9 cellular contexts compared by ENCODE assay signal in the genomic region with DNA sequence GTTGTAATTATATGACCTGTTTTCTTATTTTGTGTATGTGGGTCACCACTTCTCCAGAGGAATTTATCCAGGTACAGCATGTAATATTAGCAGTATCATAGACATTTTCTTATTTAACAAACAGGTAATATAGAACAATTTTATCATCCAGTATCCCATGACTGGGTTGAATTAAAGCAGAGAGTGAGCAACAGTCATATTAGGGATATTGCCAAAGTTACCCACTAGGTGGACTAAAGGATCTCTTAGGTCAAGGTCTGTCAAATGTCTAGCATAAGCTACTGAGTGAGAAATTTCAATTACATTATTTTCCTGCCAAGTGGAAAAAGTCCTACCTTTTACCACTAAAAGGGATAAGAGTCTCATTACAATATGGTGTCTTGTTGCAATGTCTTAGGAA.
A peak's percentile ranks its signal among the peaks of the same experiment; 100 is the strongest.
DNase-seq lines count a peak whose midpoint lies in the region; ATAC-seq and TF ChIP-seq lines count a peak whose summit lies in the region.
"Had no signal": no experiment of that assay in that cellular context is flagged by ENCODE, and none has a peak within 500 bp of the region (broad histone marks: within the 10 kb centered on the region; RNA-seq: fewer than 3 reads in every experiment).

No MANE protein-coding gene starts in this region.

- peak; percentile 49 for DNase-seq in NCI-H82 treated with DMSO at 0.1 percent for 48 hours (lab: John Stamatoyannopoulos, UW; ENCODE audit: unreplicated experiment)
- peak; percentile 20 for DNase-seq in fibroblast of villous mesenchyme (ENCODE audit: low read depth)
- DNase-seq in CD4-positive, alpha-beta T cell = no peak
- no peak for DNase-seq in lower leg skin (ENCODE audit: low spot score in 2 of 2)
- DNase-seq in activated T-cell treated with anti-CD3 and anti-CD28 coated beads, Interleukin-2, amount 50 U/mL, for 72 hours = no peak

- CTCF ChIA-PET in CD4-positive, alpha-beta T cell (lab: Charles Lee) = no interaction called here

- no peak overlapping the region for H3K4me3 ChIP-seq in fibroblast of villous mesenchyme (ENCODE audit: low read depth, low read length)
- no peak overlapping the region for H3K4me3 ChIP-seq in lower leg skin (ENCODE audit: low read depth, poor library complexity, severe bottlenecking)

- no peak overlapping the region for H3K27ac ChIP-seq in CD4-positive, alpha-beta T cell (ENCODE audit: low read depth, low read length)

- H3K9me3 Mint-ChIP-seq in CD4-positive, alpha-beta T cell = no peaks in the 10 kb centered on the region
- H3K9me3 Mint-ChIP-seq in activated T-cell treated with anti-CD3 and anti-CD28 coated beads, Interleukin-2, amount 50 U/mL, for 72 hours = no peaks in the 10 kb centered on the region
- H3K9me3 Mint-ChIP-seq: T-helper 1 cell treated with Interleukin-12 subunit alpha and Interleukin-12 subunit beta and Interleukin-4 antibody, amounts not matched to agents 30 μg/mL and 1 μg/mL, for 36 hours had no signal

- peak; percentile 63 for TF ChIP-seq CTCF in GM12872 (IDR thresholded peaks at IDR 0.05; ENCODE audit: insufficient read depth, low read depth, low read length)
- peak; percentile 50 for TF ChIP-seq CTCF in fibroblast of villous mesenchyme (IDR thresholded peaks at IDR 0.05; ENCODE audit: insufficient read depth, low read depth, low read length)
- no peak for TF ChIP-seq CTCF in CD4-positive, alpha-beta T cell (IDR thresholded peaks at IDR 0.05)
- TF ChIP-seq CTCF in lower leg skin (IDR thresholded peaks at IDR 0.05) = no peak

- no peak overlapping the region for H3K27ac Mint-ChIP-seq in CD4-positive, alpha-beta T cell
- H3K27ac Mint-ChIP-seq in activated T-cell treated with anti-CD3 and anti-CD28 coated beads, Interleukin-2, amount 50 U/mL, for 72 hours = no peak overlapping the region
- H3K27ac Mint-ChIP-seq: T-helper 1 cell treated with Interleukin-12 subunit alpha and Interleukin-12 subunit beta and Interleukin-4 antibody, amounts not matched to agents 30 μg/mL and 1 μg/mL, for 36 hours had no signal

- no peaks in the 10 kb centered on the region for H3K36me3 Mint-ChIP-seq in CD4-positive, alpha-beta T cell (ENCODE audit: low read depth)
- H3K36me3 Mint-ChIP-seq in activated T-cell treated with anti-CD3 and anti-CD28 coated beads, Interleukin-2, amount 50 U/mL, for 72 hours (ENCODE audit: insufficient read depth in 2 of 2) = no peaks in the 10 kb centered on the region

- no peak for TF ChIP-seq POLR2A in lower leg skin (IDR thresholded peaks at IDR 0.05)

- POLR2A ChIA-PET in CD4-positive, alpha-beta T cell (lab: Charles Lee) = no interaction called here

- no peaks in the 10 kb centered on the region for H3K27me3 ChIP-seq in CD4-positive, alpha-beta T cell (ENCODE audit: control insufficient read depth, insufficient read depth, low read length)

- no peaks in the 10 kb centered on the region for H3K4me1 Mint-ChIP-seq in CD4-positive, alpha-beta T cell (ENCODE audit: low read depth)
- no peaks in the 10 kb centered on the region for H3K4me1 Mint-ChIP-seq in activated T-cell treated with anti-CD3 and anti-CD28 coated beads, Interleukin-2, amount 50 U/mL, for 72 hours (ENCODE audit: low read depth)

- peak; percentile 69 for ATAC-seq in HG02798 (IDR thresholded peaks at IDR 0.05; ENCODE audit: poor library complexity, unreplicated experiment)
- no peak for ATAC-seq in CD4-positive, alpha-beta T cell (ENCODE audit: poor library complexity)
- no peak for ATAC-seq in HG03571 (IDR thresholded peaks at IDR 0.05; ENCODE audit: unreplicated experiment)
- no peak for ATAC-seq in activated T-cell treated with anti-CD3 and anti-CD28 coated beads, Interleukin-2, amount 50 U/mL, for 72 hours (replicated peaks in 1 of 2)

- H3K9me3 ChIP-seq in CD4-positive, alpha-beta T cell (ENCODE audit: control insufficient read depth, low read length) = no peaks in the 10 kb centered on the region

- intact Hi-C loops in CD4-positive, alpha-beta T cell (cut with DNase I, micrococcal nuclease) = no loop called here
- intact Hi-C loops in lower leg skin (cut with DNase I; ENCODE audit: low total_unique reads) = no loop called here

- no peak overlapping the region for H3K4me3 Mint-ChIP-seq in CD4-positive, alpha-beta T cell
- H3K4me3 Mint-ChIP-seq in activated T-cell treated with anti-CD3 and anti-CD28 coated beads, Interleukin-2, amount 50 U/mL, for 72 hours = no peak overlapping the region
- H3K4me3 Mint-ChIP-seq: T-helper 1 cell treated with Interleukin-12 subunit alpha and Interleukin-12 subunit beta and Interleukin-4 antibody, amounts not matched to agents 30 μg/mL and 1 μg/mL, for 36 hours had no signal

- H3K27me3 Mint-ChIP-seq in CD4-positive, alpha-beta T cell = no peaks in the 10 kb centered on the region
- H3K27me3 Mint-ChIP-seq in activated T-cell treated with anti-CD3 and anti-CD28 coated beads, Interleukin-2, amount 50 U/mL, for 72 hours (ENCODE audit: low read depth) = no peaks in the 10 kb centered on the region

Comparison
In these comparisons a context has a peak if more than half of its experiments do, and no peak if none do; other contexts are left out.
1. CTCF ChIP-seq: peak in GM12872 (single experiment) and fibroblast of villous mesenchyme (single experiment); none in CD4-positive, alpha-beta T cell (single experiment) and lower leg skin (0 of 3).
2. DNase-seq: peak in NCI-H82 treated with DMSO at 0.1 percent for 48 hours (single experiment) and fibroblast of villous mesenchyme (single experiment); none in CD4-positive, alpha-beta T cell (0 of 10), lower leg skin (0 of 2) and activated T-cell treated with anti-CD3 and anti-CD28 coated beads, Interleukin-2, amount 50 U/mL, for 72 hours (0 of 2).